Comparison of ENCODE assay signal across 1 cellular context in the genomic region with DNA sequence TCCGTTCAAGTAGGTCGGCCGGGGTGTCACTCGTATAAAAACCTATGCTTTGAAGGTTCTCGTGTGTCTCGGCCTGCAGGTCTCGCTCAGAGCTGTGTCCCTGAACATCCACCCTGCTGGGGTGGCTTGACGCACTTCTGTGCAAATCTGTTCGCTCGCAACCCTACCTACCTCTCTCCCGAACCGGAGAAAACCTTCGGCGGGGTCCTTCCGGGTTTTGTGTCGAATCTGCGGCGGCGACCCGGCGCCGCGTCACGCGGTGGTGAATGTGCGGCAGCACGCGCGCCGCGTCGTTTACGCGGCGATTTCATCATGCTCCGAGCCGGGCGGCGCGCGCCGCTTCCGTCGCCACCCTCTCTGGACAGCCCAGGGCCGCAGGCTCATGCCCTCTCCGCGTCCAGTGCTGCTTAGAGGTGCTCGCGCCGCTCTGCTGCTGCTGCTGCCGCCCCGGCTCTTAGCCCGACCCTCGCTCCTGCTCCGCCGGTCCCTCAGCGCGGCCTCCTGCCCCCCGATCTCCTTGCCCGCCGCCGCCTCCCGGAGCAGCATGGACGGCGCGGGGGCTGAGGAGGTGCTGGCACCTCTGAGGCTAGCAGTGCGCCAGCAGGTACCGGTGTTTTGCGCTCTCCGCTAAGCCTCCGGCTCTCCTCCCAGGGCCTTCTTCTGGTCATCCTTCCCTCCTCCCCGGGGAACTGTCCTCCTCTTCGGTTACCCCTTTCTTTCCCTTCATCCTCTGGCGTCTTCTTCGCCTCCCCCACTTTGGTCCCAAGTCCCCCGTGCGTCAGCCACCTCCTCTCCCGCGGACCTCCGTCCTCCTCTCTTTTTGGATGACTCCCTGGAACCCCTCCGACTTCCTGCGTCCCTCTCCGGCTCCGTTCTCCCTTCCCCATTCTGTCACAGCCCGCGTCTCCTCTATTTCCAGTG.
A peak's percentile ranks its signal among the peaks of the same experiment; 100 is the strongest.
TF ChIP-seq lines count a peak whose summit lies in the region.

Gene GARS1, plus strand, starts transcription at position 339 of the 921 bp plus-strand sequence. Its CDS starts 44 bp downstream, at position 383.

TF ChIP-seq in HepG2, 621 proteins besides CTCF, POLR2A, EP300 and RAD21 (continued from another document and continues in another):
- TF ChIP-seq RXRA (CRISPR knock-in tag; IDR thresholded peaks at IDR 0.05) (peak; percentile 72), ZXDC (CRISPR knock-in tag; IDR thresholded peaks at IDR 0.05) (peak; percentile 93; the same call in 1 of the 2 replicates), TBX3 (IDR thresholded peaks at IDR 0.05; ENCODE audit: borderline replicate concordance) (peak; percentile 45; the same call in 1 of the 2 replicates), MAFG (CRISPR knock-in tag; IDR thresholded peaks at IDR 0.05) (no peak), ZFP36L2 (CRISPR knock-in tag; IDR thresholded peaks at IDR 0.05) (no peak), ZNF883 (CRISPR knock-in tag; IDR thresholded peaks at IDR 0.05; ENCODE audit: not compliant biosample characterization) (no peak), FIP1L1 (IDR thresholded peaks at IDR 0.05; ENCODE audit: borderline replicate concordance, insufficient read depth, low read depth, low read length) (no peak), SALL2 (CRISPR knock-in tag; IDR thresholded peaks at IDR 0.05) (peak; percentile 93), IRF2 (CRISPR knock-in tag; IDR thresholded peaks at IDR 0.05) (peak; percentile 96), ZBED4 (CRISPR knock-in tag; IDR thresholded peaks at IDR 0.05; ENCODE audit: borderline replicate concordance) (peak; percentile 96), ARID2 (CRISPR knock-in tag; IDR thresholded peaks at IDR 0.05; ENCODE audit: borderline replicate concordance) (no peak), ZNF766 (CRISPR knock-in tag; IDR thresholded peaks at IDR 0.05; ENCODE audit: borderline replicate concordance) (peak; percentile 85; the same call in 1 of the 2 replicates), RAD51 (IDR thresholded peaks at IDR 0.05; ENCODE audit: borderline replicate concordance) (no peak), ATRX (CRISPR knock-in tag; IDR thresholded peaks at IDR 0.05; ENCODE audit: borderline replicate concordance) (no peak), ZNF34 (CRISPR knock-in tag; IDR thresholded peaks at IDR 0.05; ENCODE audit: borderline replicate concordance) (no peak), FOXO1 (CRISPR knock-in tag; IDR thresholded peaks at IDR 0.05) (peak; percentile 84), HOXA7 (CRISPR knock-in tag; IDR thresholded peaks at IDR 0.05) (no peak), FOXM1 (CRISPR knock-in tag; IDR thresholded peaks at IDR 0.05) (no peak), TOE1 (CRISPR knock-in tag; IDR thresholded peaks at IDR 0.05) (peak; percentile 81; the same call in 1 of the 2 replicates), ZNF383 (CRISPR knock-in tag; IDR thresholded peaks at IDR 0.05; ENCODE audit: borderline replicate concordance) (no peak; the same call in 1 of the 2 replicates), HMGXB3 (CRISPR knock-in tag; IDR thresholded peaks at IDR 0.05; ENCODE audit: borderline replicate concordance) (peak; percentile 94), SIX4 (CRISPR knock-in tag; IDR thresholded peaks at IDR 0.05) (peak; percentile 67), STAT5B (CRISPR knock-in tag; IDR thresholded peaks at IDR 0.05) (0 out of 2 replicates have a peak, but pooled peaks have one; percentile 64), POLR2AphosphoS2 (IDR thresholded peaks at IDR 0.05; ENCODE audit: low read depth, low read length) (no peak), ZNF337 (CRISPR knock-in tag; IDR thresholded peaks at IDR 0.05; ENCODE audit: borderline replicate concordance, low read depth) (peak; percentile 68; the same call in 1 of the 2 replicates)
- TF ChIP-seq, protein P1, sequence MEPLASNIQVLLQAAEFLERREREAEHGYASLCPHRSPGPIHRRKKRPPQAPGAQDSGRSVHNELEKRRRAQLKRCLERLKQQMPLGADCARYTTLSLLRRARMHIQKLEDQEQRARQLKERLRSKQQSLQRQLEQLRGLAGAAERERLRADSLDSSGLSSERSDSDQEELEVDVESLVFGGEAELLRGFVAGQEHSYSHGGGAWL (CRISPR knock-in tag; IDR thresholded peaks at IDR 0.05): peak; percentile 90
- TF ChIP-seq, protein P2, sequence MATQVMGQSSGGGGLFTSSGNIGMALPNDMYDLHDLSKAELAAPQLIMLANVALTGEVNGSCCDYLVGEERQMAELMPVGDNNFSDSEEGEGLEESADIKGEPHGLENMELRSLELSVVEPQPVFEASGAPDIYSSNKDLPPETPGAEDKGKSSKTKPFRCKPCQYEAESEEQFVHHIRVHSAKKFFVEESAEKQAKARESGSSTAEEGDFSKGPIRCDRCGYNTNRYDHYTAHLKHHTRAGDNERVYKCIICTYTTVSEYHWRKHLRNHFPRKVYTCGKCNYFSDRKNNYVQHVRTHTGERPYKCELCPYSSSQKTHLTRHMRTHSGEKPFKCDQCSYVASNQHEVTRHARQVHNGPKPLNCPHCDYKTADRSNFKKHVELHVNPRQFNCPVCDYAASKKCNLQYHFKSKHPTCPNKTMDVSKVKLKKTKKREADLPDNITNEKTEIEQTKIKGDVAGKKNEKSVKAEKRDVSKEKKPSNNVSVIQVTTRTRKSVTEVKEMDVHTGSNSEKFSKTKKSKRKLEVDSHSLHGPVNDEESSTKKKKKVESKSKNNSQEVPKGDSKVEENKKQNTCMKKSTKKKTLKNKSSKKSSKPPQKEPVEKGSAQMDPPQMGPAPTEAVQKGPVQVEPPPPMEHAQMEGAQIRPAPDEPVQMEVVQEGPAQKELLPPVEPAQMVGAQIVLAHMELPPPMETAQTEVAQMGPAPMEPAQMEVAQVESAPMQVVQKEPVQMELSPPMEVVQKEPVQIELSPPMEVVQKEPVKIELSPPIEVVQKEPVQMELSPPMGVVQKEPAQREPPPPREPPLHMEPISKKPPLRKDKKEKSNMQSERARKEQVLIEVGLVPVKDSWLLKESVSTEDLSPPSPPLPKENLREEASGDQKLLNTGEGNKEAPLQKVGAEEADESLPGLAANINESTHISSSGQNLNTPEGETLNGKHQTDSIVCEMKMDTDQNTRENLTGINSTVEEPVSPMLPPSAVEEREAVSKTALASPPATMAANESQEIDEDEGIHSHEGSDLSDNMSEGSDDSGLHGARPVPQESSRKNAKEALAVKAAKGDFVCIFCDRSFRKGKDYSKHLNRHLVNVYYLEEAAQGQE (IDR thresholded peaks at IDR 0.05; ENCODE audit: borderline replicate concordance in 1 of 2, low read depth in 1 of 2, low read length in 2 of 2): peak in 1 of 2 experiments; percentile 16; a peak in 1 of 4 replicates
- TF ChIP-seq, protein P3, sequence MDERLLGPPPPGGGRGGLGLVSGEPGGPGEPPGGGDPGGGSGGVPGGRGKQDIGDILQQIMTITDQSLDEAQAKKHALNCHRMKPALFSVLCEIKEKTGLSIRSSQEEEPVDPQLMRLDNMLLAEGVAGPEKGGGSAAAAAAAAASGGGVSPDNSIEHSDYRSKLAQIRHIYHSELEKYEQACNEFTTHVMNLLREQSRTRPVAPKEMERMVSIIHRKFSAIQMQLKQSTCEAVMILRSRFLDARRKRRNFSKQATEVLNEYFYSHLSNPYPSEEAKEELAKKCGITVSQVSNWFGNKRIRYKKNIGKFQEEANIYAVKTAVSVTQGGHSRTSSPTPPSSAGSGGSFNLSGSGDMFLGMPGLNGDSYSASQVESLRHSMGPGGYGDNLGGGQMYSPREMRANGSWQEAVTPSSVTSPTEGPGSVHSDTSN (CRISPR knock-in tag; IDR thresholded peaks at IDR 0.05): no peak
- TF ChIP-seq, protein P4, sequence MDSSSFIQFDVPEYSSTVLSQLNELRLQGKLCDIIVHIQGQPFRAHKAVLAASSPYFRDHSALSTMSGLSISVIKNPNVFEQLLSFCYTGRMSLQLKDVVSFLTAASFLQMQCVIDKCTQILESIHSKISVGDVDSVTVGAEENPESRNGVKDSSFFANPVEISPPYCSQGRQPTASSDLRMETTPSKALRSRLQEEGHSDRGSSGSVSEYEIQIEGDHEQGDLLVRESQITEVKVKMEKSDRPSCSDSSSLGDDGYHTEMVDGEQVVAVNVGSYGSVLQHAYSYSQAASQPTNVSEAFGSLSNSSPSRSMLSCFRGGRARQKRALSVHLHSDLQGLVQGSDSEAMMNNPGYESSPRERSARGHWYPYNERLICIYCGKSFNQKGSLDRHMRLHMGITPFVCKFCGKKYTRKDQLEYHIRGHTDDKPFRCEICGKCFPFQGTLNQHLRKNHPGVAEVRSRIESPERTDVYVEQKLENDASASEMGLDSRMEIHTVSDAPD (CRISPR knock-in tag; IDR thresholded peaks at IDR 0.05): no peak
- TF ChIP-seq, protein P5, sequence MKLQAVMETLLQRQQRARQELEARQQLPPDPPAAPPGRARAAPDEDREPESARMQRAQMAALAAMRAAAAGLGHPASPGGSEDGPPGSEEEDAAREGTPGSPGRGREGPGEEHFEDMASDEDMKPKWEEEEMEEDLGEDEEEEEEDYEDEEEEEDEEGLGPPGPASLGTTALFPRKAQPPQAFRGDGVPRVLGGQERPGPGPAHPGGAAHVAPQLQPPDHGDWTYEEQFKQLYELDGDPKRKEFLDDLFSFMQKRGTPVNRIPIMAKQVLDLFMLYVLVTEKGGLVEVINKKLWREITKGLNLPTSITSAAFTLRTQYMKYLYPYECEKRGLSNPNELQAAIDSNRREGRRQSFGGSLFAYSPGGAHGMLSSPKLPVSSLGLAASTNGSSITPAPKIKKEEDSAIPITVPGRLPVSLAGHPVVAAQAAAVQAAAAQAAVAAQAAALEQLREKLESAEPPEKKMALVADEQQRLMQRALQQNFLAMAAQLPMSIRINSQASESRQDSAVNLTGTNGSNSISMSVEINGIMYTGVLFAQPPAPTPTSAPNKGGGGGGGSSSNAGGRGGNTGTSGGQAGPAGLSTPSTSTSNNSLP (IDR thresholded peaks at IDR 0.05; ENCODE audit: low read depth, low read length): no peak
